In the genomic region with DNA sequence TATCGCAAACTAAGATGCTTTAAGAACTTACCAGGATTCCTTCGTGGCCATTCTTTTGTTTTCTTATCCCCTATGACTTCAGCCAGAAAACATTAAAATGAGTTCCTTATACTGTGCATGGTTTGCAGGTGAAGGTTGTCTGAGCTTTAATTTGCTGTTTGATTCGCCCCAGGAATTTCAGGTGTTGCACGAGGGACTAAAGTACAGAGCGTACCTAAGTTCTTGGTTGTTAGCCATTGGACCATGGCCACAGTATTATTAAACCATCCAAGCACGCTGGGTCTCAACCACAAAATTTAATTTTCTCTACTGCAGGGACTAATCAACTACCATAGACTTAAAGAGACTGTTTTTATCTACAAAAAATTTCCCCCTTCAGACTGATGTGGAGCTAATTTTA, we compare ENCODE assay signal across 25 cellular contexts.
"Had no signal": no experiment of that assay in that cellular context is flagged by ENCODE, and none has a peak within 500 bp of the region (broad histone marks: within the 10 kb centered on the region; RNA-seq: fewer than 3 reads in every experiment).

No MANE protein-coding gene starts in this region.

- H3K27me3 ChIP-seq: esophagus muscularis mucosa, foreskin keratinocyte, neural progenitor cell, sigmoid colon, stomach, transverse colon had no signal

- H3K27ac ChIP-seq: esophagus muscularis mucosa, foreskin keratinocyte, neural progenitor cell, sigmoid colon, SK-N-MC, stomach, transverse colon had no signal

- ATAC-seq: activated naive CD8-positive, alpha-beta T cell treated with anti-CD3 and anti-CD28 coated beads, Interleukin-2, amount 50 U/mL, for 24 hours; activated T-cell treated with anti-CD3 and anti-CD28 coated beads, Interleukin-2, amount 50 U/mL, for 4 hours; activated T-helper 17 cell treated with anti-CD3 and anti-CD28 coated beads, Interleukin-2, amount 50 U/mL, for 72 hours; foreskin keratinocyte; left cardiac atrium; naive thymus-derived CD4-positive, alpha-beta T cell; stimulated activated naive B cell treated with anti-CD40 and anti-IgM and Interleukin-4, amounts not matched to agents 10 μg/mL and 1 μg/mL and 100 μg/mL, for 72 hours; T-helper 17 cell; WTC11 had no signal

- H3K36me3 ChIP-seq: esophagus muscularis mucosa, neural progenitor cell, sigmoid colon, stomach, transverse colon had no signal

- H3K4me1 ChIP-seq: foreskin keratinocyte, transverse colon had no signal

- H3K4me3 ChIP-seq: esophagus muscularis mucosa, neural progenitor cell, sigmoid colon, SK-N-MC, smooth muscle cell, stomach, transverse colon had no signal

- H3K9me3 ChIP-seq: esophagus muscularis mucosa, sigmoid colon, stomach, transverse colon had no signal

- DNase-seq: activated CD4-positive, alpha-beta memory T cell treated with anti-CD3 and anti-CD28 coated beads, Interleukin-2, amount 10 ng/mL, durations not matched to agents 7 days and 5 days; activated CD4-positive, alpha-beta T cell treated with anti-CD3 and anti-CD28 coated beads for 1 hour; activated CD4-positive, alpha-beta T cell treated with anti-CD3 and anti-CD28 coated beads, Interleukin-2, amount 10 ng/mL, durations not matched to agents 7 days and 5 days; activated gamma-delta T cell treated with Interleukin-2 at 50 U/mL for 16 hours; activated naive CD8-positive, alpha-beta T cell treated with anti-CD3 and anti-CD28 coated beads, Interleukin-2, amount 50 U/mL, for 24 hours; activated T-cell treated with anti-CD3 and anti-CD28 coated beads, Interleukin-2, amount 50 U/mL, for 4 hours; amygdala; effector CD4-positive, alpha-beta T cell; foreskin keratinocyte; left cardiac atrium; midbrain; naive thymus-derived CD4-positive, alpha-beta T cell; occipital lobe; sigmoid colon; stimulated activated CD4-positive, alpha-beta T cell treated with anti-CD3 and anti-CD28 coated beads, Interleukin-1b, Interleukin-23, amount 100 ng/mL, for 48 hours; stimulated activated naive B cell treated with anti-CD40 and anti-IgM and Interleukin-4, amounts not matched to agents 10 μg/mL and 1 μg/mL and 100 μg/mL, for 72 hours; stomach; T-helper 17 cell; transverse colon had no signal
